20 cellular contexts compared by ENCODE assay signal in genomic region chr1:32681501-32681900, GRCh38. TPM values are rescaled to one million over a fixed set of nuclear protein-coding genes. Genes with fewer than 3 reads are reported as not detected.
DNase-seq lines count a peak whose midpoint lies in the region; ATAC-seq and TF ChIP-seq lines count a peak whose summit lies in the region.
"Had no signal": no experiment of that assay in that cellular context is flagged by ENCODE, and none has a peak within 500 bp of the region (broad histone marks: within the 10 kb centered on the region; RNA-seq: fewer than 3 reads in every experiment).

No MANE protein-coding gene starts in this region.

- no peaks in the 10 kb centered on the region for H3K27me3 Mint-ChIP-seq in activated naive CD4-positive, alpha-beta T cell treated with anti-CD3 and anti-CD28 coated beads, Interleukin-2, amount 10 ng/mL, durations not matched to agents 7 days and 5 days
- H3K27me3 Mint-ChIP-seq in activated CD8-positive, alpha-beta memory T cell treated with anti-CD3 and anti-CD28 coated beads, Interleukin-2, amount 10 ng/mL, durations not matched to agents 7 days and 5 days: no peaks in the 10 kb centered on the region
- H3K27me3 Mint-ChIP-seq: activated naive CD4-positive, alpha-beta T cell treated with anti-CD3 and anti-CD28 coated beads, Interleukin-2, amount 50 U/mL, for 24 hours had no signal

- no peaks in the 10 kb centered on the region for H3K27me3 ChIP-seq in upper lobe of left lung
- H3K27me3 ChIP-seq: suprapubic skin had no signal

- no peak for TF ChIP-seq EP300 in upper lobe of left lung (IDR thresholded peaks at IDR 0.05)

- H3K36me3 ChIP-seq in upper lobe of left lung: peaks cover 5 to 86% (median 40%) of the 10 kb centered on the region in 4 donors

- peaks cover 8 to 37% (median 23%) of the 10 kb centered on the region in 4 donors for H3K4me1 ChIP-seq in upper lobe of left lung

- no peak for TF ChIP-seq CTCF in fibroblast of pulmonary artery (IDR thresholded peaks at IDR 0.05; ENCODE audit: low read length, missing control alignments)
- no peak for TF ChIP-seq CTCF in upper lobe of left lung (IDR thresholded peaks at IDR 0.05)

- H3K9me3 ChIP-seq in upper lobe of left lung: no peaks in the 10 kb centered on the region
- H3K9me3 ChIP-seq: suprapubic skin had no signal

- H3K4me3 ChIP-seq in fibroblast of pulmonary artery (replicated peaks; ENCODE audit: low read depth, low read length) (no peak overlapping the region), upper lobe of left lung (no peak overlapping the region)
- H3K4me3 ChIP-seq: suprapubic skin had no signal

- CTCF ChIA-PET in activated naive CD4-positive, alpha-beta T cell treated with anti-CD3 and anti-CD28 coated beads, Interleukin-2, amount 10 ng/mL, durations not matched to agents 7 days and 5 days (lab: Charles Lee): no interaction called here
- CTCF ChIA-PET in activated CD8-positive, alpha-beta memory T cell treated with anti-CD3 and anti-CD28 coated beads, Interleukin-2, amount 10 ng/mL, durations not matched to agents 7 days and 5 days (lab: Charles Lee): no interaction called here

- no peak for DNase-seq in activated naive CD4-positive, alpha-beta T cell treated with anti-CD3 and anti-CD28 coated beads, Interleukin-2, amount 10 ng/mL, durations not matched to agents 7 days and 5 days
- DNase-seq in activated naive CD4-positive, alpha-beta T cell treated with anti-CD3 and anti-CD28 coated beads, Interleukin-2, amount 50 U/mL, for 72 hours (ENCODE audit: low spot score in 2 of 2): no peak
- DNase-seq in fibroblast of pulmonary artery (ENCODE audit: low read depth) (peak; percentile 53), medulla oblongata (ENCODE audit: extremely low spot score) (peak; percentile 40), upper lobe of left lung (peak in 1 of 2 donors; percentile 61), OCI-M1 (lab: John Stamatoyannopoulos, UW) (no peak), 8988T (no peak)
- no peak for DNase-seq in activated CD8-positive, alpha-beta memory T cell treated with anti-CD3 and anti-CD28 coated beads, Interleukin-2, amount 10 ng/mL, durations not matched to agents 7 days and 5 days
- DNase-seq: activated CD4-positive, CD25-positive, alpha-beta regulatory T cell treated with anti-CD3 and anti-CD28 coated beads, Interleukin-2, amount 50 U/mL, for 72 hours; central memory CD4-positive, alpha-beta T cell; Karpas-422; natural killer cell; NCI-H1436; NCI-H2227 treated with DMSO at 0.1 percent for 48 hours; retina; SHP77 had no signal

- no peak for TF ChIP-seq POLR2A in upper lobe of left lung (IDR thresholded peaks at IDR 0.05)

- no peak for ATAC-seq in activated naive CD4-positive, alpha-beta T cell treated with anti-CD3 and anti-CD28 coated beads, Interleukin-2, amount 50 U/mL, for 72 hours
- ATAC-seq in upper lobe of left lung (ENCODE audit: low FRiP score in 2 of 2): no peak
- no peak for ATAC-seq in activated CD8-positive, alpha-beta memory T cell treated with anti-CD3 and anti-CD28 coated beads, Interleukin-2, amount 10 ng/mL, durations not matched to agents 7 days and 5 days
- ATAC-seq: natural killer cell had no signal

- no peak overlapping the region for H3K4me3 Mint-ChIP-seq in activated naive CD4-positive, alpha-beta T cell treated with anti-CD3 and anti-CD28 coated beads, Interleukin-2, amount 10 ng/mL, durations not matched to agents 7 days and 5 days
- no peak overlapping the region for H3K4me3 Mint-ChIP-seq in activated CD8-positive, alpha-beta memory T cell treated with anti-CD3 and anti-CD28 coated beads, Interleukin-2, amount 10 ng/mL, durations not matched to agents 7 days and 5 days
- H3K4me3 Mint-ChIP-seq: activated naive CD4-positive, alpha-beta T cell treated with anti-CD3 and anti-CD28 coated beads, Interleukin-2, amount 50 U/mL, for 24 hours; CD14-positive monocyte; natural killer cell; T-helper 2 cell treated with Interferon-gamma antibody and Interleukin-4, amounts not matched to agents 5 μg/mL and 100 μg/mL, for 36 hours had no signal

- no peaks in the 10 kb centered on the region for H3K4me1 Mint-ChIP-seq in activated naive CD4-positive, alpha-beta T cell treated with anti-CD3 and anti-CD28 coated beads, Interleukin-2, amount 10 ng/mL, durations not matched to agents 7 days and 5 days
- no peaks in the 10 kb centered on the region for H3K4me1 Mint-ChIP-seq in activated CD8-positive, alpha-beta memory T cell treated with anti-CD3 and anti-CD28 coated beads, Interleukin-2, amount 10 ng/mL, durations not matched to agents 7 days and 5 days
- H3K4me1 Mint-ChIP-seq: CD14-positive monocyte, natural killer cell had no signal

- H3K36me3 Mint-ChIP-seq in activated naive CD4-positive, alpha-beta T cell treated with anti-CD3 and anti-CD28 coated beads, Interleukin-2, amount 10 ng/mL, durations not matched to agents 7 days and 5 days: peaks cover 57% of the 10 kb centered on the region
- H3K36me3 Mint-ChIP-seq in activated naive CD4-positive, alpha-beta T cell treated with anti-CD3 and anti-CD28 coated beads, Interleukin-2, amount 50 U/mL, for 72 hours: peaks cover 0 to 19% of the 10 kb centered on the region in 2 donors
- H3K36me3 Mint-ChIP-seq in activated CD8-positive, alpha-beta memory T cell treated with anti-CD3 and anti-CD28 coated beads, Interleukin-2, amount 10 ng/mL, durations not matched to agents 7 days and 5 days: peaks cover 61% of the 10 kb centered on the region

- H3K27ac ChIP-seq in upper lobe of left lung: peak overlapping the region in 3 of 4 donors; percentile 14 to 59 (median 45)
- H3K27ac ChIP-seq: suprapubic skin had no signal

- H3K27ac Mint-ChIP-seq in activated naive CD4-positive, alpha-beta T cell treated with anti-CD3 and anti-CD28 coated beads, Interleukin-2, amount 10 ng/mL, durations not matched to agents 7 days and 5 days: peak overlapping the region; percentile 37
- no peak overlapping the region for H3K27ac Mint-ChIP-seq in activated naive CD4-positive, alpha-beta T cell treated with anti-CD3 and anti-CD28 coated beads, Interleukin-2, amount 50 U/mL, for 72 hours
- no peak overlapping the region for H3K27ac Mint-ChIP-seq in activated CD8-positive, alpha-beta memory T cell treated with anti-CD3 and anti-CD28 coated beads, Interleukin-2, amount 10 ng/mL, durations not matched to agents 7 days and 5 days
- H3K27ac Mint-ChIP-seq: activated naive CD4-positive, alpha-beta T cell treated with anti-CD3 and anti-CD28 coated beads, Interleukin-2, amount 50 U/mL, for 24 hours; CD14-positive monocyte; T-helper 2 cell treated with Interferon-gamma antibody and Interleukin-4, amounts not matched to agents 5 μg/mL and 100 μg/mL, for 36 hours had no signal

- 38 to 60% methylated on average over 2 of the region's 2 CpGs for WGBS in upper lobe of left lung, 2 donors

- H3K9me3 Mint-ChIP-seq in activated naive CD4-positive, alpha-beta T cell treated with anti-CD3 and anti-CD28 coated beads, Interleukin-2, amount 10 ng/mL, durations not matched to agents 7 days and 5 days: no peaks in the 10 kb centered on the region
- H3K9me3 Mint-ChIP-seq in activated naive CD4-positive, alpha-beta T cell treated with anti-CD3 and anti-CD28 coated beads, Interleukin-2, amount 50 U/mL, for 72 hours: no peaks in the 10 kb centered on the region
- no peaks in the 10 kb centered on the region for H3K9me3 Mint-ChIP-seq in activated CD8-positive, alpha-beta memory T cell treated with anti-CD3 and anti-CD28 coated beads, Interleukin-2, amount 10 ng/mL, durations not matched to agents 7 days and 5 days (ENCODE audit: low read depth)
- H3K9me3 Mint-ChIP-seq: activated naive CD4-positive, alpha-beta T cell treated with anti-CD3 and anti-CD28 coated beads, Interleukin-2, amount 50 U/mL, for 24 hours; CD14-positive monocyte; natural killer cell; T-helper 2 cell treated with Interferon-gamma antibody and Interleukin-4, amounts not matched to agents 5 μg/mL and 100 μg/mL, for 36 hours had no signal

RNA-seq across cellular contexts. Expression of gene SYNC, which starts 21.1 kb away (rescaled TPM):
- not detected for total RNA-seq in activated naive CD4-positive, alpha-beta T cell treated with anti-CD3 and anti-CD28 coated beads, Interleukin-2, amount 50 U/mL, for 72 hours
- total RNA-seq in upper lobe of left lung: 10 to 100 TPM; 12.0 to 33.5 (median 25.8) TPM
- not detected for total RNA-seq in activated CD8-positive, alpha-beta memory T cell treated with anti-CD3 and anti-CD28 coated beads, Interleukin-2, amount 10 ng/mL, durations not matched to agents 7 days and 5 days
- total RNA-seq: natural killer cell had no signal

RNA-seq across cellular contexts. Expression of gene RBBP4, which starts 30.5 kb away (rescaled TPM):
- total RNA-seq in activated naive CD4-positive, alpha-beta T cell treated with anti-CD3 and anti-CD28 coated beads, Interleukin-2, amount 50 U/mL, for 72 hours: 100 to 1,000 TPM; 346 to 359 TPM
- 100 to 1,000 TPM in 5 of 6 donors, 10 to 100 TPM in 1; 72.8 to 161 (median 131) TPM for total RNA-seq in upper lobe of left lung
- 100 to 1,000 TPM; 284 to 336 TPM for total RNA-seq in activated CD8-positive, alpha-beta memory T cell treated with anti-CD3 and anti-CD28 coated beads, Interleukin-2, amount 10 ng/mL, durations not matched to agents 7 days and 5 days

RNA-seq across cellular contexts. Expression of gene ZBTB8OS, which starts 31.2 kb away (rescaled TPM):
- total RNA-seq in activated naive CD4-positive, alpha-beta T cell treated with anti-CD3 and anti-CD28 coated beads, Interleukin-2, amount 50 U/mL, for 72 hours: 10 to 100 TPM; 53.2 to 58.5 TPM
- total RNA-seq in upper lobe of left lung: 10 to 100 TPM; 24.4 to 43.9 (median 37.3) TPM
- total RNA-seq in activated CD8-positive, alpha-beta memory T cell treated with anti-CD3 and anti-CD28 coated beads, Interleukin-2, amount 10 ng/mL, durations not matched to agents 7 days and 5 days: 10 to 100 TPM; 70.5 to 75.8 TPM

Comparison
In these comparisons a context has a peak if more than half of its experiments do, and no peak if none do; other contexts are left out.
1. DNase-seq: peak in fibroblast of pulmonary artery (single experiment) and medulla oblongata (single experiment); none in activated naive CD4-positive, alpha-beta T cell treated with anti-CD3 and anti-CD28 coated beads, Interleukin-2, amount 10 ng/mL, durations not matched to agents 7 days and 5 days (single experiment), activated naive CD4-positive, alpha-beta T cell treated with anti-CD3 and anti-CD28 coated beads, Interleukin-2, amount 50 U/mL, for 72 hours (0 of 2), OCI-M1 (single experiment), activated CD8-positive, alpha-beta memory T cell treated with anti-CD3 and anti-CD28 coated beads, Interleukin-2, amount 10 ng/mL, durations not matched to agents 7 days and 5 days (single experiment) and 8988T (single experiment).
2. RNA of gene SYNC, which starts 21.1 kb away (total RNA-seq): 12.0 to 33.5 TPM in upper lobe of left lung; not detected in activated CD8-positive, alpha-beta memory T cell treated with anti-CD3 and anti-CD28 coated beads, Interleukin-2, amount 10 ng/mL, durations not matched to agents 7 days and 5 days and not detected in activated naive CD4-positive, alpha-beta T cell treated with anti-CD3 and anti-CD28 coated beads, Interleukin-2, amount 50 U/mL, for 72 hours; every median in the first group is over 10 times any median in the second.